Comparison of ENCODE assay signal across 21 cellular contexts in the genomic region with DNA sequence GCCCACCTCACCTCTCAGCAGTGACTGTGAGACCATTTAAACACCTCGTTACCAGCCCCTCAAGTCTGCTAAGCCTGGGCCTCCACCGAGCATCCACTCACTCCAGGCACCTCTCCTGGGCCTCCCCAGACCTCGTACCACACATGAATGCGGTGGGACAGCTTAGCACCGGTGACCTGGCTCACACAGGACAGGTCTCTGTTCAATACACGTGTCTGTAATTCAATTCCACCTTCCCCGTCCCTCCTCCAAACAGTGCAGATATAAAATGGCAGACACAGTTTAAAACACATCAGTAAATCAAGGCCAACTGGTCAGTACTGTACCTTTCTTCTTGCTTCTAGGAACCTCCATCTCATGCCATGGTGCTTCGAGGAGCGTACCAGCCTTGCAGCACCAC.
DNase-seq lines count a peak whose midpoint lies in the region; ATAC-seq, FAIRE-seq and TF ChIP-seq lines count a peak whose summit lies in the region.
"Had no signal": no experiment of that assay in that cellular context is flagged by ENCODE, and none has a peak within 500 bp of the region (broad histone marks: within the 10 kb centered on the region; RNA-seq: fewer than 3 reads in every experiment).

No MANE protein-coding gene starts in this region.

- CTCF ChIA-PET in HepG2 (lab: Yijun Ruan, JAX; ENCODE audit: low intra/inter-chr PET ratio, low total read pairs) = no interaction called here
- CTCF ChIA-PET in activated CD8-positive, alpha-beta T cell treated with anti-CD3 and anti-CD28 coated beads for 36 hours (lab: Charles Lee) = interaction anchor here (1.3 kb wide), 1 partner anchor 10 kb away, joined by 4 read pairs; no protein-coding TSS in a partner anchor

- no peak overlapping the region for H3K4me2 ChIP-seq in HepG2 (ENCODE audit: low read depth, low read length)

- H4K20me1 ChIP-seq in HepG2 (ENCODE audit: insufficient read depth, low read length) = peaks cover 44% of the 10 kb centered on the region

- H3K27ac ChIP-seq in HepG2 (ENCODE audit: extremely low read length, insufficient read depth, low read length) = no peak overlapping the region
- H3K27ac ChIP-seq in right lobe of liver = no peak overlapping the region
- H3K27ac ChIP-seq in iPS DF 6.9 (ENCODE audit: low read length) = peak overlapping the region; percentile 10
- H3K27ac ChIP-seq: SJCRH30, uterus had no signal

- H3K36me3 ChIP-seq in HepG2 (replicated peaks in 1 of 2; ENCODE audit: control insufficient read depth in 1 of 2, insufficient read depth in 2 of 2, low read length in 2 of 2) = peaks cover 34 to 64% of the 10 kb centered on the region in 2 experiments
- peaks cover 0 to 26% (median 7%) of the 10 kb centered on the region in 4 donors for H3K36me3 ChIP-seq in right lobe of liver
- H3K36me3 ChIP-seq in iPS DF 6.9 (ENCODE audit: control insufficient read depth, insufficient read depth, low read length) = peaks cover 12% of the 10 kb centered on the region
- H3K36me3 ChIP-seq: uterus had no signal

- H2AFZ ChIP-seq in HepG2 (ENCODE audit: low read length) = no peak overlapping the region

- no peak for TF ChIP-seq RAD21 in HepG2 (CRISPR knock-in tag; IDR thresholded peaks at IDR 0.05)

- peaks cover 19% of the 10 kb centered on the region for H3K36me3 Mint-ChIP-seq in activated CD8-positive, alpha-beta T cell treated with anti-CD3 and anti-CD28 coated beads for 36 hours (ENCODE audit: low read depth)
- peaks cover 15% of the 10 kb centered on the region for H3K36me3 Mint-ChIP-seq in type B pancreatic cell

- no peak for TF ChIP-seq POLR2A in HepG2 (IDR thresholded peaks at IDR 0.05; ENCODE audit: insufficient read depth in 1 of 2, low read depth in 2 of 2, low read length in 2 of 2)
- no peak for TF ChIP-seq POLR2A in right lobe of liver (IDR thresholded peaks at IDR 0.05)

- no peak for TF ChIP-seq CTCF in HepG2 (CRISPR knock-in tag; IDR thresholded peaks at IDR 0.05)
- no peak for TF ChIP-seq CTCF in right lobe of liver (IDR thresholded peaks at IDR 0.05)
- no peak for TF ChIP-seq CTCF in activated CD8-positive, alpha-beta T cell treated with anti-CD3 and anti-CD28 coated beads for 36 hours (IDR thresholded peaks at IDR 0.05)
- TF ChIP-seq CTCF in type B pancreatic cell (conservative IDR thresholded peaks at IDR 0.05) = no peak

- POLR2A ChIA-PET in HepG2 (lab: Yijun Ruan, JAX) = no interaction called here
- POLR2A ChIA-PET in activated CD8-positive, alpha-beta T cell treated with anti-CD3 and anti-CD28 coated beads for 36 hours (lab: Charles Lee) = interaction anchor here (0.5 kb wide), 1 partner anchor 65 kb away, joined by 3 read pairs; no protein-coding TSS in a partner anchor

- no TSS peak for BruUV-seq in HepG2 (replicated peaks; lab: Mats Ljungman, UMichigan)

- H3K27me3 Mint-ChIP-seq in activated CD8-positive, alpha-beta T cell treated with anti-CD3 and anti-CD28 coated beads for 36 hours = no peaks in the 10 kb centered on the region
- no peaks in the 10 kb centered on the region for H3K27me3 Mint-ChIP-seq in type B pancreatic cell
- H3K27me3 Mint-ChIP-seq: activated naive CD4-positive, alpha-beta T cell treated with anti-CD3 and anti-CD28 coated beads, Interleukin-2, amount 10 ng/mL, durations not matched to agents 7 days and 5 days; dendritic cell treated with granulocyte-macrophage colony-stimulating factor and Interleukin-4, amounts not matched to agents 40 ng/mL and 50 ng/mL, for 4 days had no signal

- DNase-seq in HepG2 (ENCODE audit: low spot score) (no peak), right lobe of liver (no peak), iPS DF 6.9 (ENCODE audit: low read depth, low spot score) (no peak), type B pancreatic cell (ENCODE audit: extremely low spot score, unreplicated experiment) (no peak)
- DNase-seq in activated CD8-positive, alpha-beta T cell treated with anti-CD3 and anti-CD28 coated beads for 36 hours = no peak
- DNase-seq: activated CD8-positive, alpha-beta memory T cell treated with anti-CD3 and anti-CD28 coated beads, Interleukin-2, amount 50 U/mL, for 4 hours; activated naive CD4-positive, alpha-beta T cell treated with anti-CD3 and anti-CD28 coated beads, Interleukin-2, amount 10 ng/mL, durations not matched to agents 7 days and 5 days; NCI-H1436 treated with DMSO at 0.1 percent for 48 hours; NCI-H2171; ovary; SJCRH30; stimulated activated CD4-positive, alpha-beta T cell treated with anti-CD3 and anti-CD28 coated beads, Interleukin-1b, Interleukin-23, amount 100 ng/mL, for 48 hours; uterus had no signal

- H3K4me1 Mint-ChIP-seq in activated CD8-positive, alpha-beta T cell treated with anti-CD3 and anti-CD28 coated beads for 36 hours (ENCODE audit: low read depth) = peaks cover 11% of the 10 kb centered on the region
- peaks cover 20% of the 10 kb centered on the region for H3K4me1 Mint-ChIP-seq in type B pancreatic cell (ENCODE audit: unreplicated experiment)

- TF ChIP-seq EP300 in HepG2 (IDR thresholded peaks at IDR 0.05; ENCODE audit: low read depth in 2 of 2, low read length in 2 of 2) = no peak
- TF ChIP-seq EP300 in HepG2 (CRISPR knock-in tag; IDR thresholded peaks at IDR 0.05; ENCODE audit: borderline replicate concordance) = no peak

- no peak overlapping the region for H3K4me3 Mint-ChIP-seq in activated CD8-positive, alpha-beta T cell treated with anti-CD3 and anti-CD28 coated beads for 36 hours
- peak overlapping the region; percentile 27 for H3K4me3 Mint-ChIP-seq in type B pancreatic cell
- H3K4me3 Mint-ChIP-seq: activated naive CD4-positive, alpha-beta T cell treated with anti-CD3 and anti-CD28 coated beads, Interleukin-2, amount 10 ng/mL, durations not matched to agents 7 days and 5 days; dendritic cell treated with granulocyte-macrophage colony-stimulating factor and Interleukin-4, amounts not matched to agents 40 ng/mL and 50 ng/mL, for 4 days had no signal

- H3K27ac Mint-ChIP-seq in activated CD8-positive, alpha-beta T cell treated with anti-CD3 and anti-CD28 coated beads for 36 hours = peak overlapping the region; percentile 49
- peak overlapping the region; percentile 81 for H3K27ac Mint-ChIP-seq in type B pancreatic cell

- in situ Hi-C loops in HepG2 (cut with HindIII; ENCODE audit: extremely low pct_ligation_motif_present, low pct_unique_long_range_greater_than_20kb) = no loop called here

- H3K9me3 Mint-ChIP-seq in activated CD8-positive, alpha-beta T cell treated with anti-CD3 and anti-CD28 coated beads for 36 hours = no peaks in the 10 kb centered on the region
- H3K9me3 Mint-ChIP-seq in type B pancreatic cell = no peaks in the 10 kb centered on the region
- H3K9me3 Mint-ChIP-seq: activated naive CD4-positive, alpha-beta T cell treated with anti-CD3 and anti-CD28 coated beads, Interleukin-2, amount 10 ng/mL, durations not matched to agents 7 days and 5 days; dendritic cell treated with granulocyte-macrophage colony-stimulating factor and Interleukin-4, amounts not matched to agents 40 ng/mL and 50 ng/mL, for 4 days had no signal

- H3K9ac ChIP-seq in HepG2 (ENCODE audit: insufficient read depth, low read depth, low read length) = no peak overlapping the region

- peaks cover 32% of the 10 kb centered on the region for H3K4me1 ChIP-seq in HepG2 (ENCODE audit: insufficient read depth, low read length)
- no peaks in the 10 kb centered on the region for H3K4me1 ChIP-seq in right lobe of liver
- peaks cover 26% of the 10 kb centered on the region for H3K4me1 ChIP-seq in iPS DF 6.9 (ENCODE audit: control insufficient read depth, insufficient read depth, low read length)
- H3K4me1 ChIP-seq: SJCRH30, uterus had no signal

- intact Hi-C loops in HepG2 (cut with micrococcal nuclease; ENCODE audit: unreplicated experiment) = no loop called here
- intact Hi-C loops in right lobe of liver (cut with DNase I) = no loop called here
- intact Hi-C loops in activated CD8-positive, alpha-beta T cell treated with anti-CD3 and anti-CD28 coated beads for 36 hours (cut with micrococcal nuclease) = no loop called here

- peaks cover 27% of the 10 kb centered on the region for H3K79me2 ChIP-seq in HepG2 (ENCODE audit: insufficient read depth, low read length)

- H3K27me3 ChIP-seq in HepG2 (ENCODE audit: control insufficient read depth in 1 of 2, insufficient read depth in 2 of 2, low read length in 2 of 2) (no peaks in the 10 kb centered on the region), right lobe of liver (no peaks in the 10 kb centered on the region), iPS DF 6.9 (ENCODE audit: control insufficient read depth, insufficient read depth, low read length) (no peaks in the 10 kb centered on the region)
- H3K27me3 ChIP-seq: ovary, SJCRH30, uterus had no signal

- no peak for ATAC-seq in HepG2
- ATAC-seq in right lobe of liver = no peak
- no peak for ATAC-seq in activated CD8-positive, alpha-beta T cell treated with anti-CD3 and anti-CD28 coated beads for 36 hours
- no peak for ATAC-seq in GM19023 (IDR thresholded peaks at IDR 0.05; ENCODE audit: unreplicated experiment)
- ATAC-seq in HG02938 (IDR thresholded peaks at IDR 0.05; ENCODE audit: unreplicated experiment) = no peak
- ATAC-seq in GM19397 (IDR thresholded peaks at IDR 0.05; ENCODE audit: unreplicated experiment) = no peak
- ATAC-seq: left ventricle myocardium superior had no signal

- 96% methylated on average over 9 of the region's 9 CpGs for WGBS in HepG2 (ENCODE audit: low lambda C conversion rate)
- WGBS in right lobe of liver (ENCODE audit: insufficient coverage, low coverage, low lambda C conversion rate, missing lambda C conversion rate) = 53% methylated on average over 2 of the region's 9 CpGs
- WGBS in iPS DF 6.9 (ENCODE audit: insufficient coverage, insufficient read length) = no CpG with 5 or more reads among the region's 9 CpGs

- H3K9me3 ChIP-seq in HepG2 (ENCODE audit: low read length) (no peaks in the 10 kb centered on the region), right lobe of liver (no peaks in the 10 kb centered on the region), iPS DF 6.9 (ENCODE audit: control insufficient read depth, insufficient read depth, low read length) (no peaks in the 10 kb centered on the region)
- H3K9me3 ChIP-seq: ovary, SJCRH30, uterus had no signal

- H3K4me3 ChIP-seq in HepG2 (replicated peaks in 1 of 3; ENCODE audit: insufficient read depth in 1 of 3, low read depth in 2 of 3, low read length in 3 of 3) (no peak overlapping the region), right lobe of liver (no peak overlapping the region), iPS DF 6.9 (ENCODE audit: low read length) (no peak overlapping the region)
- H3K4me3 ChIP-seq: ovary, SJCRH30, uterus had no signal

- no peak for FAIRE-seq in HepG2 (lab: Jason Lieb, UNC)
- FAIRE-seq: frontal cortex, GM19239, HTR-8/SVneo had no signal

TF ChIP-seq in HepG2, 621 proteins besides CTCF, POLR2A, EP300 and RAD21:
- no peak for TF ChIP-seq ZNF550 (CRISPR knock-in tag; IDR thresholded peaks at IDR 0.05; ENCODE audit: borderline replicate concordance)
- peak; percentile 80 for TF ChIP-seq RBM22 (optimal IDR thresholded peaks at IDR 0.05; ENCODE audit: low read length)
- no peak for TF ChIP-seq ZNF253 (CRISPR knock-in tag; IDR thresholded peaks at IDR 0.05; ENCODE audit: borderline replicate concordance)
